22 cellular contexts compared by ENCODE assay signal in the genomic region with DNA sequence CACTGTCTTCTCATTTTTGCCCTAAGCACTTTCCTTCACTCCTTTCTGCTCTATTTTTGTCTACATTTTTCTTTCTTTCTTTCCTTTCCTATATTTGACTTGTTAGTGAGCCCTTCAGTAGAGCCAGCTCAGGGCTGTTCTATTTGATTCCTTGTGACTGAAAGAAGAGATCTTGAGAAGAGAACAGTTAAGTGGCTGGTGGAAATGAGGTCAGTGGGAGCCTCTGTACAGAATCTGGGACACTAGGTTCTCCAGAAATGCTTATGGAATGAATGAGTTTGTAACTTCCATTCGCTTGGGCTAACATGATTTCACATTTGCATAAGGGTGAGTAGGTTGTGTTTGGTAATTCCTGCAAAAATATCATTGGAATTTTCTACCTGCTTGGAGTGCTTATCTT. TPM values are rescaled to one million over a fixed set of nuclear protein-coding genes. Genes with fewer than 3 reads are reported as not detected.
DNase-seq lines count a peak whose midpoint lies in the region; ATAC-seq and TF ChIP-seq lines count a peak whose summit lies in the region.
"Had no signal": no experiment of that assay in that cellular context is flagged by ENCODE, and none has a peak within 500 bp of the region (broad histone marks: within the 10 kb centered on the region; RNA-seq: fewer than 3 reads in every experiment).

No MANE protein-coding gene starts in this region.

- H3K4me1 ChIP-seq in lower lobe of right lung (no peaks in the 10 kb centered on the region), tibial artery (no peaks in the 10 kb centered on the region)
- H3K4me1 ChIP-seq: A549, BE2C, BLaER1 had no signal

- H3K4me3 ChIP-seq in lower lobe of right lung: no peak overlapping the region
- no peak overlapping the region for H3K4me3 ChIP-seq in tibial artery
- H3K4me3 ChIP-seq: A549, BLaER1 had no signal

- H3K27ac ChIP-seq in lower lobe of right lung: no peak overlapping the region
- H3K27ac ChIP-seq in tibial artery: no peak overlapping the region
- H3K27ac ChIP-seq: 22Rv1, A549, BLaER1 had no signal

- intact Hi-C loops in lower lobe of right lung (cut with DNase I): no loop called here
- intact Hi-C loops in tibial artery (cut with DNase I; ENCODE audit: low total_unique reads): no loop called here

- no peak for TF ChIP-seq CTCF in lower lobe of right lung (IDR thresholded peaks at IDR 0.05)
- no peak for TF ChIP-seq CTCF in tibial artery (IDR thresholded peaks at IDR 0.05)

- in situ Hi-C loops in G401 (cut with HindIII; ENCODE audit: low sequenced_read_pairs): no loop called here

- DNase-seq in G401 (ENCODE audit: low spot score) (peak; percentile 4), islet precursor cell (peak; percentile 4), lower lobe of right lung (no peak), tibial artery (no peak), NK-92 (lab: John Stamatoyannopoulos, UW; ENCODE audit: unreplicated experiment) (no peak)
- no peak for DNase-seq in activated CD4-positive, CD25-positive, alpha-beta regulatory T cell treated with anti-CD3 and anti-CD28 coated beads, Interleukin-2, amount 50 U/mL, for 72 hours
- DNase-seq: BE2C; C1 segment of cervical spinal cord; CD4-positive, alpha-beta memory T cell; CD4-positive, CD25-positive, alpha-beta regulatory T cell; CD8-positive, alpha-beta memory T cell; COR-L47; DMS 273 treated with DMSO at 0.1 percent for 48 hours; DMS153; DMS53; DMS79; DND-41; EL; GF-D8 had no signal

- H3K27me3 ChIP-seq in lower lobe of right lung (ENCODE audit: low read depth): no peaks in the 10 kb centered on the region
- H3K27me3 ChIP-seq in tibial artery: no peaks in the 10 kb centered on the region
- H3K27me3 ChIP-seq: BE2C, BLaER1 had no signal

- ATAC-seq in lower lobe of right lung: peak; percentile 58 to 84
- ATAC-seq: A549 had no signal

- H3K9me3 ChIP-seq in lower lobe of right lung: no peaks in the 10 kb centered on the region
- H3K9me3 ChIP-seq in tibial artery: no peaks in the 10 kb centered on the region
- H3K9me3 ChIP-seq: A549, BE2C, BLaER1 had no signal

- no peaks in the 10 kb centered on the region for H3K36me3 ChIP-seq in lower lobe of right lung
- no peaks in the 10 kb centered on the region for H3K36me3 ChIP-seq in tibial artery
- H3K36me3 ChIP-seq: BE2C, BLaER1 had no signal

RNA-seq across cellular contexts. Expression of a gene that starts 45.6 kb away (rescaled TPM):
- not detected in 2 replicates for total RNA-seq in G401 (2014; rRNA removed; shearing (Covaris generic))
- total RNA-seq in lower lobe of right lung: 3.6 TPM
- total RNA-seq: CD4-positive, alpha-beta memory T cell; CD4-positive, CD25-positive, alpha-beta regulatory T cell; CD8-positive, alpha-beta memory T cell had no signal

Comparison
In these comparisons a context has a peak if more than half of its experiments do, and no peak if none do; other contexts are left out.
1. DNase-seq: peak in G401 (single experiment) and islet precursor cell (single experiment); none in lower lobe of right lung (single experiment), activated CD4-positive, CD25-positive, alpha-beta regulatory T cell treated with anti-CD3 and anti-CD28 coated beads, Interleukin-2, amount 50 U/mL, for 72 hours (single experiment), tibial artery (0 of 2) and NK-92 (single experiment).